In genomic region chr19:19027228-19027627, GRCh38 we compare ENCODE assay signal across 24 cellular contexts.
"Had no signal": no experiment of that assay in that cellular context is flagged by ENCODE, and none has a peak within 500 bp of the region (broad histone marks: within the 10 kb centered on the region; RNA-seq: fewer than 3 reads in every experiment).

No MANE protein-coding gene starts in this region.

- H3K36me3 ChIP-seq: breast epithelium had no signal

- H3K27me3 ChIP-seq: breast epithelium, foreskin keratinocyte, neutrophil, pancreas, tibial nerve had no signal

- FAIRE-seq: colon, kidney, pancreas, urothelium cell line had no signal

- H3K27ac ChIP-seq: foreskin keratinocyte, neutrophil, pancreas, tibial nerve had no signal

- H3K4me3 Mint-ChIP-seq: activated CD4-positive, alpha-beta memory T cell treated with anti-CD3 and anti-CD28 coated beads for 36 hours; activated CD8-positive, alpha-beta memory T cell treated with anti-CD3 and anti-CD28 coated beads, Interleukin-2, amount 10 ng/mL, durations not matched to agents 7 days and 5 days; activated naive CD8-positive, alpha-beta T cell; central memory CD8-positive, alpha-beta T cell; endodermal cell; stimulated activated naive CD8-positive, alpha-beta T cell treated with anti-CD3 and anti-CD28 coated beads, Interleukin-15, amount 100 ng/mL, for 72 hours had no signal

- H3K9me3 Mint-ChIP-seq: activated CD4-positive, alpha-beta memory T cell treated with anti-CD3 and anti-CD28 coated beads for 36 hours; central memory CD8-positive, alpha-beta T cell; endodermal cell; naive thymus-derived CD4-positive, alpha-beta T cell; stimulated activated naive CD8-positive, alpha-beta T cell treated with anti-CD3 and anti-CD28 coated beads, Interleukin-15, amount 100 ng/mL, for 72 hours had no signal

- H3K27me3 Mint-ChIP-seq: activated CD4-positive, alpha-beta memory T cell treated with anti-CD3 and anti-CD28 coated beads for 36 hours; activated CD8-positive, alpha-beta memory T cell treated with anti-CD3 and anti-CD28 coated beads, Interleukin-2, amount 10 ng/mL, durations not matched to agents 7 days and 5 days; activated naive CD8-positive, alpha-beta T cell; central memory CD8-positive, alpha-beta T cell; naive thymus-derived CD4-positive, alpha-beta T cell; stimulated activated naive CD8-positive, alpha-beta T cell treated with anti-CD3 and anti-CD28 coated beads, Interleukin-15, amount 100 ng/mL, for 72 hours had no signal

- H3K4me3 ChIP-seq: breast epithelium, lung, pancreas, tibial nerve had no signal

- H3K9me3 ChIP-seq: breast epithelium, neutrophil, pancreas, tibial nerve had no signal

- H3K27ac Mint-ChIP-seq: activated CD4-positive, alpha-beta memory T cell treated with anti-CD3 and anti-CD28 coated beads for 36 hours; activated CD8-positive, alpha-beta memory T cell treated with anti-CD3 and anti-CD28 coated beads, Interleukin-2, amount 10 ng/mL, durations not matched to agents 7 days and 5 days; activated naive CD8-positive, alpha-beta T cell; endodermal cell had no signal

- H3K4me1 ChIP-seq: breast epithelium, pancreas had no signal

- DNase-seq: activated CD4-positive, alpha-beta memory T cell treated with anti-CD3 and anti-CD28 coated beads for 36 hours; activated CD4-positive, alpha-beta T cell treated with anti-CD3 and anti-CD28 coated beads for 48 hours; activated CD8-positive, alpha-beta memory T cell treated with anti-CD3 and anti-CD28 coated beads, Interleukin-2, amount 10 ng/mL, durations not matched to agents 7 days and 5 days; activated gamma-delta T cell treated with Interleukin-2 at 50 U/mL for 16 hours; activated T-cell treated with anti-CD3 and anti-CD28 coated beads for 4 hours; amniotic stem cell; erythroblast; foreskin keratinocyte; naive thymus-derived CD4-positive, alpha-beta T cell; pancreas; right cardiac atrium; stimulated activated CD4-positive, alpha-beta T cell treated with anti-CD3 and anti-CD28 coated beads, Interleukin-12 subunit alpha, Interleukin-12 subunit beta, amount 100 ng/mL, for 4 hours; stimulated activated CD4-positive, alpha-beta T cell treated with anti-CD3 and anti-CD28 coated beads, Interleukin-4, amount 100 ng/mL, for 4 hours; stimulated activated naive CD8-positive, alpha-beta T cell treated with anti-CD3 and anti-CD28 coated beads, Interleukin-15, amount 100 ng/mL, for 72 hours had no signal

- ATAC-seq: activated CD8-positive, alpha-beta memory T cell treated with anti-CD3 and anti-CD28 coated beads, Interleukin-2, amount 10 ng/mL, durations not matched to agents 7 days and 5 days; stimulated activated naive CD8-positive, alpha-beta T cell treated with anti-CD3 and anti-CD28 coated beads, Interleukin-15, amount 100 ng/mL, for 72 hours had no signal
